17 cellular contexts compared by ENCODE assay signal in the genomic region with DNA sequence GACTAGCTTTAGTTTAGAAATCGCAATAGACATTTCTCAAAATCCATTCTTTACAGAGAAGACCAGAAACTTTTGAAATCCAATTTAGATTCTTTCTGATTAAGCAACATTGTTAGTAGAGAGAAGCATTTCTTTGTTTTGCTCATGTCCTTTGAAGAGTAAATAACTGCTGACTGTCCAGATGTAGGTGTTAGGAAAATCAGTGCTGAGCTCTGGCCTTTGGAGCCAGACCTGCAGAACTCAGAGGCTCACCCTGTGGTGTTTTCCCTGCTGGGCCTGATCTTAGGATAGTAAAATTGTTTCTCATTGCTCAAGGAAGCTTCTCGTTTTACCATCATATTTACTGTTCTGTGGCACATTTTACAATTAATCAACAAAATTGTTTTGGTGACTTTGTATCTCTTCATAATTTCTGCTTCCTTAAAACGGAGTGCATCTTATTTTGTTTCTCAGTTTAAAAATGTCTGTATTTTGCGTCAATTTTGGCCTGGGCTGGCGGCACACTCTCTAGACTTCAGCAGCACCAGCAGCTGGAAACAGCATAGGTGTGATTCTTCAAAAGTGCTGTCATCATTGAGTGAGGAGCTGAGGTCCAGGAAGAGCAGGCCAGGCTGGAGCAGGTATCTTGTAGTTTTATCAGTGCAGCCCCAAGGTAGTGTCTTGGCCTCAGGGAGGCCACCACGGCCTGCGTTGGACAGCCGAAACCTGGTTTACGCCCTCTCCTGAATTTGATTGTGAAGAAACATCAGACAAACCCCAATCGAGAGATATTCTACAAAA. TPM values are rescaled to one million over a fixed set of nuclear protein-coding genes. Genes with fewer than 3 reads are reported as not detected.
DNase-seq lines count a peak whose midpoint lies in the region; ATAC-seq and TF ChIP-seq lines count a peak whose summit lies in the region.
"Had no signal": no experiment of that assay in that cellular context is flagged by ENCODE, and none has a peak within 500 bp of the region (broad histone marks: within the 10 kb centered on the region; RNA-seq: fewer than 3 reads in every experiment).

No MANE protein-coding gene starts in this region.

- H3K36me3 ChIP-seq in right lobe of liver = no peaks in the 10 kb centered on the region

- peaks cover 0 to 4% of the 10 kb centered on the region in 2 donors for H3K9me3 Mint-ChIP-seq in stimulated activated naive B cell treated with anti-CD40 and anti-IgM and Interleukin-4, amounts not matched to agents 10 μg/mL and 1 μg/mL and 100 μg/mL, for 72 hours
- H3K9me3 Mint-ChIP-seq: CD4-positive, alpha-beta memory T cell had no signal

- ATAC-seq in left lobe of liver = peak; percentile 96
- peak; percentile 65 to 91 (median 87) for ATAC-seq in right lobe of liver
- no peak for ATAC-seq in stimulated activated naive B cell treated with anti-CD40 and anti-IgM and Interleukin-4, amounts not matched to agents 10 μg/mL and 1 μg/mL and 100 μg/mL, for 72 hours (replicated peaks)
- ATAC-seq in HG03045 (IDR thresholded peaks at IDR 0.05; ENCODE audit: unreplicated experiment) = no peak

- H3K4me3 Mint-ChIP-seq in stimulated activated naive B cell treated with anti-CD40 and anti-IgM and Interleukin-4, amounts not matched to agents 10 μg/mL and 1 μg/mL and 100 μg/mL, for 72 hours = no peak overlapping the region
- H3K4me3 Mint-ChIP-seq: CD4-positive, alpha-beta memory T cell had no signal

- TF ChIP-seq CTCF in right lobe of liver (IDR thresholded peaks at IDR 0.05) (no peak), RWPE1 (conservative IDR thresholded peaks at IDR 0.05; ENCODE audit: low read depth) (no peak)

- peaks cover 2 to 9% of the 10 kb centered on the region in 2 donors for H3K36me3 Mint-ChIP-seq in stimulated activated naive B cell treated with anti-CD40 and anti-IgM and Interleukin-4, amounts not matched to agents 10 μg/mL and 1 μg/mL and 100 μg/mL, for 72 hours
- H3K36me3 Mint-ChIP-seq: CD4-positive, alpha-beta memory T cell had no signal

- WGBS in right lobe of liver (ENCODE audit: insufficient coverage, low coverage, low lambda C conversion rate, missing lambda C conversion rate) = 79% methylated on average over 10 of the region's 10 CpGs

- intact Hi-C loops in right lobe of liver (cut with DNase I) = no loop called here

- H3K27me3 ChIP-seq in right lobe of liver = no peaks in the 10 kb centered on the region

- POLR2A ChIA-PET in RWPE1 (lab: Yijun Ruan, JAX; ENCODE audit: low non-redundant PET) = interaction anchor here (0.6 kb wide), 1 partner anchor 62 kb away, joined by 3 read pairs; no protein-coding TSS in a partner anchor

- CTCF ChIA-PET in RWPE1 (lab: Yijun Ruan, JAX) = interaction anchor here (0.6 to 1.0 kb wide), 2 partner anchors 8 to 36 kb away, joined by 3 read pairs; no protein-coding TSS in a partner anchor

- TF ChIP-seq POLR2A in right lobe of liver (IDR thresholded peaks at IDR 0.05) = no peak

- DNase-seq in fibroblast of gingiva (ENCODE audit: low read depth) (peak; percentile 2), left lobe of liver (ENCODE audit: low spot score) (no peak), right lobe of liver (no peak), iPS-NIHi7 (ENCODE audit: extremely low spot score) (no peak), RWPE1 (ENCODE audit: low spot score) (no peak)
- no peak for DNase-seq in stimulated activated naive B cell treated with anti-CD40 and anti-IgM and Interleukin-4, amounts not matched to agents 10 μg/mL and 1 μg/mL and 100 μg/mL, for 72 hours
- DNase-seq: C1 segment of cervical spinal cord; Calu3; CD4-positive, alpha-beta memory T cell; COR-L47; DMS53; DMS79 treated with DMSO at 0.1 percent for 48 hours; GF-D8; GM23248; H7; HCEC 1CT had no signal

- H3K27ac Mint-ChIP-seq in stimulated activated naive B cell treated with anti-CD40 and anti-IgM and Interleukin-4, amounts not matched to agents 10 μg/mL and 1 μg/mL and 100 μg/mL, for 72 hours = peak overlapping the region; percentile 14
- H3K27ac Mint-ChIP-seq: CD4-positive, alpha-beta memory T cell had no signal

- no peaks in the 10 kb centered on the region for H3K9me3 ChIP-seq in right lobe of liver

- H3K27me3 Mint-ChIP-seq in stimulated activated naive B cell treated with anti-CD40 and anti-IgM and Interleukin-4, amounts not matched to agents 10 μg/mL and 1 μg/mL and 100 μg/mL, for 72 hours = peaks cover 22 to 31% of the 10 kb centered on the region in 2 donors

- peaks cover 22 to 35% of the 10 kb centered on the region in 2 donors for H3K4me1 Mint-ChIP-seq in stimulated activated naive B cell treated with anti-CD40 and anti-IgM and Interleukin-4, amounts not matched to agents 10 μg/mL and 1 μg/mL and 100 μg/mL, for 72 hours

- H3K27ac ChIP-seq in right lobe of liver (no peak overlapping the region), RWPE1 (no peak overlapping the region)
- H3K27ac ChIP-seq: GM23248 had no signal

- peaks cover 0 to 8% (median 0%) of the 10 kb centered on the region in 4 donors for H3K4me1 ChIP-seq in right lobe of liver

- no peak overlapping the region for H3K4me3 ChIP-seq in right lobe of liver
- H3K4me3 ChIP-seq: GM23248 had no signal

RNA-seq across cellular contexts. Expression of gene ZDHHC14, which starts 8.3 kb away (rescaled TPM):
- 13.7 TPM for total RNA-seq in left lobe of liver
- 10 to 100 TPM in 4 of 6 experiments, 1 to 10 TPM in 2; 7.3 to 13.0 (median 10.3) TPM for total RNA-seq in right lobe of liver

RNA-seq across cellular contexts. Expression of gene TMEM242, which starts 49.4 kb away (rescaled TPM):
- total RNA-seq in left lobe of liver = 6.8 TPM
- total RNA-seq in right lobe of liver = 1 to 10 TPM; 4.4 to 8.8 (median 7.3) TPM

Comparison
In these comparisons a context has a peak if more than half of its experiments do, and no peak if none do; other contexts are left out.
1. ATAC-seq: peak in left lobe of liver (single experiment) and right lobe of liver (4 of 4); none in stimulated activated naive B cell treated with anti-CD40 and anti-IgM and Interleukin-4, amounts not matched to agents 10 μg/mL and 1 μg/mL and 100 μg/mL, for 72 hours (0 of 2) and HG03045 (single experiment).